In genomic region chr2:75657794-75658193, GRCh38 we compare ENCODE assay signal across 23 cellular contexts.
"Had no signal": no experiment of that assay in that cellular context is flagged by ENCODE, and none has a peak within 500 bp of the region (broad histone marks: within the 10 kb centered on the region; RNA-seq: fewer than 3 reads in every experiment).

No MANE protein-coding gene starts in this region.

- H3K4me3 ChIP-seq: left ventricle myocardium inferior, lung, mucosa of descending colon, ovary, right atrium auricular region, skin epidermis, stomach, testis, thyroid gland, transverse colon, upper lobe of left lung, vagina had no signal

- H3K9me3 ChIP-seq: mucosa of descending colon, testis, thyroid gland, upper lobe of left lung, vagina had no signal

- ATAC-seq: mucosa of descending colon; naive thymus-derived CD4-positive, alpha-beta T cell; natural killer cell treated with Interleukin-12 subunit alpha and Interleukin-12 subunit beta and Interleukin-15 and Interleukin-18, amount 100 ng/mL, for 72 hours; sciatic nerve; stimulated activated naive B cell treated with anti-CD40 and anti-IgM and Interleukin-4, amounts not matched to agents 10 μg/mL and 1 μg/mL and 100 μg/mL, for 72 hours; stimulated activated naive CD8-positive, alpha-beta T cell treated with anti-CD3 and anti-CD28 coated beads, Interleukin-15, Interleukin-2, amounts not matched to agents 100 U/mL and 50 U/mL, for 24 hours had no signal

- H3K27ac ChIP-seq: left ventricle myocardium inferior, ovary, right atrium auricular region, skin epidermis, stomach, testis, thyroid gland, transverse colon, upper lobe of left lung, vagina had no signal

- H3K36me3 ChIP-seq: ovary had no signal

- H3K27me3 ChIP-seq: ovary, right atrium auricular region, stomach, testis, thyroid gland, transverse colon, upper lobe of left lung, vagina had no signal

- DNase-seq: islet precursor cell; left ventricle myocardium inferior; midbrain; mucosa of descending colon; naive thymus-derived CD4-positive, alpha-beta T cell; ovary; stimulated activated CD4-positive, alpha-beta T cell treated with anti-CD3 and anti-CD28 coated beads, Interleukin-12 subunit alpha, Interleukin-12 subunit beta, amount 100 ng/mL, for 4 hours; stimulated activated CD4-positive, alpha-beta T cell treated with anti-CD3 and anti-CD28 coated beads, Interleukin-15, amount 100 ng/mL, for 24 hours; stimulated activated CD4-positive, alpha-beta T cell treated with anti-CD3 and anti-CD28 coated beads, Interleukin-2, amount 100 ng/mL, for 24 hours; stimulated activated CD4-positive, alpha-beta T cell treated with anti-CD3 and anti-CD28 coated beads, Interleukin-4, amount 100 ng/mL, for 1 hour; stimulated activated naive B cell treated with anti-CD40 and anti-IgM and Interleukin-4, amounts not matched to agents 10 μg/mL and 1 μg/mL and 100 μg/mL, for 72 hours; stimulated activated naive CD8-positive, alpha-beta T cell treated with anti-CD3 and anti-CD28 coated beads, Interleukin-15, Interleukin-2, amounts not matched to agents 100 U/mL and 50 U/mL, for 24 hours; stomach; testis; thyroid gland; transverse colon; upper lobe of left lung had no signal

- H3K4me1 ChIP-seq: left ventricle myocardium inferior, right atrium auricular region, stomach, testis, thyroid gland, transverse colon, upper lobe of left lung, vagina had no signal
